Comparison of ENCODE assay signal across 8 cellular contexts in genomic region chr18:77063256-77063655, GRCh38.
DNase-seq lines count a peak whose midpoint lies in the region; ATAC-seq, FAIRE-seq and TF ChIP-seq lines count a peak whose summit lies in the region.

No MANE protein-coding gene starts in this region.

- TF ChIP-seq POLR2A in ovary (IDR thresholded peaks at IDR 0.05), result no peak

- H3K9me3 Mint-ChIP-seq in MCF 10A (ENCODE audit: unreplicated experiment), result no peaks in the 10 kb centered on the region

- H3K4me1 Mint-ChIP-seq in MCF 10A (ENCODE audit: insufficient read depth, unreplicated experiment), result peaks cover 32% of the 10 kb centered on the region

- intact Hi-C loops in MCF 10A (cut with micrococcal nuclease) (no loop called here), ovary (cut with DNase I) (loop anchor here in 2 of 4 donors (5.0 to 10.0 kb wide), 2 partner anchors 142 to 149 kb away; no protein-coding TSS in a partner anchor)

- no TSS peak for BruUV-seq in MCF 10A (replicated peaks; lab: Mats Ljungman, UMichigan)

- POLR2A ChIA-PET in MCF 10A (lab: Yijun Ruan, JAX), result interaction anchor here (1.0 kb wide), 1 partner anchor 21 kb away, joined by 3 read pairs; no protein-coding TSS in a partner anchor

- no peaks in the 10 kb centered on the region for H3K27me3 Mint-ChIP-seq in MCF 10A (ENCODE audit: insufficient read depth, unreplicated experiment)

- H3K36me3 Mint-ChIP-seq in MCF 10A (ENCODE audit: insufficient read depth, unreplicated experiment), result peaks cover 18% of the 10 kb centered on the region

- no peaks in the 10 kb centered on the region for H3K36me3 ChIP-seq in ovary

- TF ChIP-seq CTCF in MCF 10A (IDR thresholded peaks at IDR 0.05; ENCODE audit: unreplicated experiment) (no peak), ovary (IDR thresholded peaks at IDR 0.05) (no peak), D721Med (IDR thresholded peaks at IDR 0.05; ENCODE audit: insufficient read depth, missing control alignments) (no peak)

- no peak for FAIRE-seq in frontal cortex (lab: Jason Lieb, UNC)
- FAIRE-seq in D721Med (lab: Jason Lieb, UNC), result no peak

- CTCF ChIA-PET in MCF 10A (lab: Yijun Ruan, JAX), result interaction anchor here (0.6 to 1.1 kb wide), 2 partner anchors 75 to 261 kb away, joined by 3 to 4 read pairs; no protein-coding TSS in a partner anchor

- no peak overlapping the region for H3K4me3 Mint-ChIP-seq in MCF 10A (ENCODE audit: unreplicated experiment)

- TF ChIP-seq EP300 in ovary (IDR thresholded peaks at IDR 0.05), result no peak

- DNase-seq in T-helper 9 cell, result peak; percentile 68
- peak; percentile 62 for DNase-seq in MCF 10A (ENCODE audit: unreplicated experiment)
- DNase-seq in stimulated activated CD4-positive, alpha-beta T cell treated with anti-CD3 and anti-CD28 coated beads, Interleukin-4, amount 100 ng/mL, for 1 hour, result peak; percentile 65
- DNase-seq in ovary, result no peak
- no peak for DNase-seq in frontal cortex (ENCODE audit: low spot score in 2 of 2)
- no peak for DNase-seq in D721Med (ENCODE audit: insufficient read length, low spot score)

- H3K27ac ChIP-seq in ovary, result no peak overlapping the region

- 88 to 91% (median 89%) methylated on average over 7 of the region's 7 CpGs for WGBS in ovary, 3 donors

- peak overlapping the region; percentile 95 for H3K27ac Mint-ChIP-seq in MCF 10A (ENCODE audit: low read depth, unreplicated experiment)

- peak; percentile 35 for ATAC-seq in GM19324 (IDR thresholded peaks at IDR 0.05; ENCODE audit: low FRiP score, unreplicated experiment)
- peak; percentile 42 for ATAC-seq in HG03280 (IDR thresholded peaks at IDR 0.05; ENCODE audit: unreplicated experiment)

- no peaks in the 10 kb centered on the region for H3K9me3 ChIP-seq in ovary

- peaks cover 10% of the 10 kb centered on the region for H3K4me1 ChIP-seq in ovary (ENCODE audit: insufficient read depth)

- no peak overlapping the region for H3K4me3 ChIP-seq in ovary

- H3K27me3 ChIP-seq in ovary, result no peaks in the 10 kb centered on the region

Comparison
In these comparisons a context has a peak if more than half of its experiments do, and no peak if none do; other contexts are left out.
1. DNase-seq: peak in T-helper 9 cell (single experiment), MCF 10A (single experiment) and stimulated activated CD4-positive, alpha-beta T cell treated with anti-CD3 and anti-CD28 coated beads, Interleukin-4, amount 100 ng/mL, for 1 hour (single experiment); none in ovary (0 of 5), frontal cortex (0 of 2) and D721Med (single experiment).